11 cellular contexts compared by ENCODE assay signal in genomic region chr1:60903591-60903990, GRCh38.
DNase-seq lines count a peak whose midpoint lies in the region; ATAC-seq and TF ChIP-seq lines count a peak whose summit lies in the region.
"Had no signal": no experiment of that assay in that cellular context is flagged by ENCODE, and none has a peak within 500 bp of the region (broad histone marks: within the 10 kb centered on the region; RNA-seq: fewer than 3 reads in every experiment).

No MANE protein-coding gene starts in this region.

- CTCF ChIA-PET in WTC11 (lab: Charles Lee), result interaction anchor here (0.7 kb wide), 1 partner anchor 139 kb away, joined by 3 read pairs; no protein-coding TSS in a partner anchor

- no peak overlapping the region for H3K4me3 Mint-ChIP-seq in WTC11

- H3K9me3 Mint-ChIP-seq in WTC11, result no peaks in the 10 kb centered on the region

- H3K27me3 ChIP-seq in left ventricle myocardium inferior (ENCODE audit: low read depth), result no peaks in the 10 kb centered on the region

- no peaks in the 10 kb centered on the region for H3K36me3 ChIP-seq in left ventricle myocardium inferior

- DNase-seq in GM03348 (ENCODE audit: low spot score), result peak; percentile 60
- no peak for DNase-seq in WTC11 (ENCODE audit: low spot score)
- DNase-seq in left ventricle myocardium inferior, result peak; percentile 73
- DNase-seq in sciatic nerve (ENCODE audit: low spot score), result peak; percentile 63
- DNase-seq in COLO829 (ENCODE audit: low spot score), result no peak
- DNase-seq in ecto neural progenitor cell (ENCODE audit: low spot score), result no peak
- DNase-seq: activated effector memory CD4-positive, alpha-beta T cell treated with anti-CD3 and anti-CD28 coated beads, Interleukin-2, amount 50 U/mL, for 16 hours; COR-L47 had no signal

- H3K4me3 ChIP-seq in left ventricle myocardium inferior, result peak overlapping the region; percentile 42

- H3K9me3 ChIP-seq in left ventricle myocardium inferior (replicated peaks), result no peaks in the 10 kb centered on the region

- peaks cover 63% of the 10 kb centered on the region for H3K4me1 ChIP-seq in left ventricle myocardium inferior

- POLR2A ChIA-PET in WTC11 (lab: Charles Lee), result no interaction called here

- no peak overlapping the region for H3K27ac Mint-ChIP-seq in WTC11

- peak overlapping the region; percentile 93 for H3K27ac ChIP-seq in left ventricle myocardium inferior (replicated peaks)

- intact Hi-C loops in left ventricle myocardium inferior (cut with micrococcal nuclease) (no loop called here), sciatic nerve (cut with DNase I) (no loop called here)

- TF ChIP-seq CTCF in WTC11 (IDR thresholded peaks at IDR 0.05), result no peak
- TF ChIP-seq CTCF in left ventricle myocardium inferior (IDR thresholded peaks at IDR 0.05; ENCODE audit: borderline replicate concordance), result no peak

- H3K4me1 Mint-ChIP-seq in WTC11, result peaks cover 46% of the 10 kb centered on the region

- H3K36me3 Mint-ChIP-seq in WTC11, result no peaks in the 10 kb centered on the region

- ATAC-seq in WTC11 (peak; percentile 43), sciatic nerve (peak; percentile 78), HG02840 (IDR thresholded peaks at IDR 0.05; ENCODE audit: low FRiP score, unreplicated experiment) (no peak), GM18867 (IDR thresholded peaks at IDR 0.05; ENCODE audit: unreplicated experiment) (no peak)
- ATAC-seq: HepG2 had no signal

- no peaks in the 10 kb centered on the region for H3K27me3 Mint-ChIP-seq in WTC11 (ENCODE audit: low read depth)

TF ChIP-seq in WTC11, 78 proteins besides CTCF, POLR2A, EP300 and RAD21:
- TF ChIP-seq EMX1 (CRISPR knock-in tag; IDR thresholded peaks at IDR 0.05) (no peak), CDX4 (CRISPR knock-in tag; IDR thresholded peaks at IDR 0.05; ENCODE audit: borderline replicate concordance) (no peak), ATF2 (CRISPR knock-in tag; IDR thresholded peaks at IDR 0.05; ENCODE audit: borderline replicate concordance, low read depth) (no peak)

Comparison
In these comparisons a context has a peak if more than half of its experiments do, and no peak if none do; other contexts are left out.
1. DNase-seq: peak in GM03348 (single experiment), left ventricle myocardium inferior (single experiment) and sciatic nerve (single experiment); none in WTC11 (single experiment), COLO829 (single experiment) and ecto neural progenitor cell (single experiment).
2. ATAC-seq: peak in WTC11 (single experiment) and sciatic nerve (single experiment); none in HG02840 (single experiment) and GM18867 (single experiment).